ENCODE assay signal across 9 cellular contexts in the genomic region with DNA sequence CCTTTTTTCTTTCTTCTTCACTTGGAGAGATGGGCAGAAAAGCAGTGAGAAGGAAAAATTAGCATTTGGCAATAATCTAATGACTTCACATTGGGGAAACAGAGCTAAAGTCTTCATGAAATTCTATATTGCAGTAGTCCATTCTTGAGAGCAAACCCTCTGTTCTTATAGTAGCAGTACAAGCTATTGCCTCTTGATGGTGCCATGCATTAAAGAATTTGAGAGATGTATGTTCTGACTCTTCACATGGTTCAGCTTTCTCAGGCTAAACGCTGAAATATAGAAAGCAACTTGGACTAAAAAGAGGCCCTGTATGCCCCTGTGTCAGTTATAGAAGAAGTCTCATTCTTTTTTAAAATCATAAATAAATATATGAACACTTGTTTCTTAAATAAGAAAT. TPM values are rescaled to one million over a fixed set of nuclear protein-coding genes. Genes with fewer than 3 reads are reported as not detected.
DNase-seq lines count a peak whose midpoint lies in the region; ATAC-seq, FAIRE-seq and TF ChIP-seq lines count a peak whose summit lies in the region.
"Had no signal": no experiment of that assay in that cellular context is flagged by ENCODE, and none has a peak within 500 bp of the region (broad histone marks: within the 10 kb centered on the region; RNA-seq: fewer than 3 reads in every experiment).

No MANE protein-coding gene starts in this region.

- TF ChIP-seq EP300 in stomach (IDR thresholded peaks at IDR 0.05): no peak

- no peak for TF ChIP-seq POLR2A in stomach (IDR thresholded peaks at IDR 0.05)

- H3K4me1 Mint-ChIP-seq in astrocyte (ENCODE audit: low read depth, unreplicated experiment): peaks cover 3% of the 10 kb centered on the region
- H3K4me1 Mint-ChIP-seq: activated naive CD4-positive, alpha-beta T cell treated with anti-CD3 and anti-CD28 coated beads, Interleukin-2, amount 50 U/mL, for 24 hours had no signal

- peaks cover 92% of the 10 kb centered on the region for H3K79me2 ChIP-seq in astrocyte (ENCODE audit: insufficient read depth, low read length)

- H3K9me3 ChIP-seq in astrocyte (ENCODE audit: insufficient read depth, low read depth, low read length) (no peaks in the 10 kb centered on the region), mucosa of descending colon (no peaks in the 10 kb centered on the region), stomach (no peaks in the 10 kb centered on the region)

- no peaks in the 10 kb centered on the region for H3K27me3 ChIP-seq in astrocyte (ENCODE audit: insufficient read depth, low read length)
- H3K27me3 ChIP-seq in stomach: no peaks in the 10 kb centered on the region

- 39 to 67% (median 52%) methylated on average over 1 of the region's 1 CpG for WGBS in stomach, 5 donors

- intact Hi-C loops in mucosa of descending colon (cut with DNase I, micrococcal nuclease) (no loop called here), stomach (cut with DNase I; ENCODE audit: low total_unique reads) (no loop called here)

- H3K4me3 ChIP-seq in astrocyte (ENCODE audit: insufficient read depth, low read depth, low read length) (no peak overlapping the region), mucosa of descending colon (no peak overlapping the region), stomach (no peak overlapping the region)

- peaks cover 5% of the 10 kb centered on the region for H3K36me3 ChIP-seq in astrocyte (ENCODE audit: insufficient read depth, low read length)
- no peaks in the 10 kb centered on the region for H3K36me3 ChIP-seq in mucosa of descending colon (ENCODE audit: low read depth)
- H3K36me3 ChIP-seq in stomach: peaks cover 0 to 3% (median 0%) of the 10 kb centered on the region in 4 donors

- DNase-seq in G401 (ENCODE audit: low spot score): peak; percentile 5
- peak; percentile 47 for DNase-seq in NAMALWA (ENCODE audit: low spot score)
- DNase-seq in astrocyte (ENCODE audit: low read depth): no peak
- DNase-seq in mucosa of descending colon: no peak
- no peak for DNase-seq in stomach
- DNase-seq in activated gamma-delta T cell (lab: John Stamatoyannopoulos, UW): no peak
- no peak for DNase-seq in NOMO-1 treated with DMSO at 0.1 percent for 48 hours (lab: John Stamatoyannopoulos, UW; ENCODE audit: unreplicated experiment)

- H3K27ac ChIP-seq in astrocyte (ENCODE audit: low read depth, low read length): no peak overlapping the region
- no peak overlapping the region for H3K27ac ChIP-seq in stomach

- H4K20me1 ChIP-seq in astrocyte (ENCODE audit: insufficient read depth, low read length): peaks cover 34% of the 10 kb centered on the region

- no peaks in the 10 kb centered on the region for H3K27me3 Mint-ChIP-seq in astrocyte (ENCODE audit: low read depth, unreplicated experiment)
- H3K27me3 Mint-ChIP-seq: activated naive CD4-positive, alpha-beta T cell treated with anti-CD3 and anti-CD28 coated beads, Interleukin-2, amount 50 U/mL, for 24 hours had no signal

- TF ChIP-seq CTCF in astrocyte (IDR thresholded peaks at IDR 0.05; ENCODE audit: insufficient read depth, low read depth, low read length) (peak; percentile 52), mucosa of descending colon (IDR thresholded peaks at IDR 0.05) (no peak), stomach (IDR thresholded peaks at IDR 0.05) (no peak)

- H3K4me1 ChIP-seq in astrocyte (ENCODE audit: insufficient read depth, low read length) (no peaks in the 10 kb centered on the region), mucosa of descending colon (ENCODE audit: low read depth) (no peaks in the 10 kb centered on the region), stomach (peaks cover 0 to 7% (median 3%) of the 10 kb centered on the region in 4 donors)

- H2AFZ ChIP-seq in astrocyte (ENCODE audit: low read depth, low read length): no peak overlapping the region

- no peak overlapping the region for H3K27ac Mint-ChIP-seq in astrocyte (ENCODE audit: unreplicated experiment)
- H3K27ac Mint-ChIP-seq: activated naive CD4-positive, alpha-beta T cell treated with anti-CD3 and anti-CD28 coated beads, Interleukin-2, amount 50 U/mL, for 24 hours had no signal

- H3K9ac ChIP-seq in astrocyte (ENCODE audit: low read length): no peak overlapping the region

- H3K9me3 Mint-ChIP-seq in astrocyte (ENCODE audit: unreplicated experiment): peaks cover 4% of the 10 kb centered on the region
- H3K9me3 Mint-ChIP-seq: activated naive CD4-positive, alpha-beta T cell treated with anti-CD3 and anti-CD28 coated beads, Interleukin-2, amount 50 U/mL, for 24 hours had no signal

- FAIRE-seq in astrocyte (lab: Jason Lieb, UNC): peak; percentile 9

- no peak overlapping the region for H3K4me3 Mint-ChIP-seq in astrocyte (ENCODE audit: unreplicated experiment)
- H3K4me3 Mint-ChIP-seq: activated naive CD4-positive, alpha-beta T cell treated with anti-CD3 and anti-CD28 coated beads, Interleukin-2, amount 50 U/mL, for 24 hours had no signal

- peaks cover 36% of the 10 kb centered on the region for H3K36me3 Mint-ChIP-seq in astrocyte (ENCODE audit: low read depth, unreplicated experiment)
- H3K36me3 Mint-ChIP-seq: activated naive CD4-positive, alpha-beta T cell treated with anti-CD3 and anti-CD28 coated beads, Interleukin-2, amount 50 U/mL, for 24 hours had no signal

- in situ Hi-C loops in G401 (cut with HindIII; ENCODE audit: low sequenced_read_pairs): no loop called here

- ATAC-seq in mucosa of descending colon (peak; percentile 45), HG03135 (IDR thresholded peaks at IDR 0.05; ENCODE audit: unreplicated experiment) (no peak)

- no peak overlapping the region for H3K4me2 ChIP-seq in astrocyte (ENCODE audit: low read length)

RNA-seq across cellular contexts. Expression of a gene that starts 36.0 kb away (rescaled TPM):
- total RNA-seq in G401 (2014; rRNA removed; shearing (Covaris generic)): not detected in 2 replicates
- 170 and 171 TPM in 2 replicates for total RNA-seq in astrocyte
- total RNA-seq in mucosa of descending colon: 10 to 100 TPM in 2 of 3 donors, 1 to 10 TPM in 1; 9.4 to 90.2 (median 17.7) TPM
- total RNA-seq in stomach: 100 to 1,000 TPM in 2 of 5 donors, 10 to 100 TPM in 3; 13.0 to 149 (median 83.3) TPM
- 10 to 100 TPM; 10.6 to 17.3 (median 13.3) TPM for polyA plus RNA-seq in stomach

Comparison
In these comparisons a context has a peak if more than half of its experiments do, and no peak if none do; other contexts are left out.
1. DNase-seq: peak in G401 (single experiment) and NAMALWA (single experiment); none in astrocyte (single experiment), mucosa of descending colon (0 of 3), stomach (single experiment), activated gamma-delta T cell (single experiment) and NOMO-1 treated with DMSO at 0.1 percent for 48 hours (single experiment).
2. RNA of a gene that starts 36.0 kb away (total RNA-seq): 170 to 171 TPM in astrocyte, 13.0 to 149 TPM in stomach and 9.4 to 90.2 TPM in mucosa of descending colon; not detected in G401; every median in the first group is over 10 times any median in the second.